ENCODE assay signal across 2 cellular contexts in the genomic region with DNA sequence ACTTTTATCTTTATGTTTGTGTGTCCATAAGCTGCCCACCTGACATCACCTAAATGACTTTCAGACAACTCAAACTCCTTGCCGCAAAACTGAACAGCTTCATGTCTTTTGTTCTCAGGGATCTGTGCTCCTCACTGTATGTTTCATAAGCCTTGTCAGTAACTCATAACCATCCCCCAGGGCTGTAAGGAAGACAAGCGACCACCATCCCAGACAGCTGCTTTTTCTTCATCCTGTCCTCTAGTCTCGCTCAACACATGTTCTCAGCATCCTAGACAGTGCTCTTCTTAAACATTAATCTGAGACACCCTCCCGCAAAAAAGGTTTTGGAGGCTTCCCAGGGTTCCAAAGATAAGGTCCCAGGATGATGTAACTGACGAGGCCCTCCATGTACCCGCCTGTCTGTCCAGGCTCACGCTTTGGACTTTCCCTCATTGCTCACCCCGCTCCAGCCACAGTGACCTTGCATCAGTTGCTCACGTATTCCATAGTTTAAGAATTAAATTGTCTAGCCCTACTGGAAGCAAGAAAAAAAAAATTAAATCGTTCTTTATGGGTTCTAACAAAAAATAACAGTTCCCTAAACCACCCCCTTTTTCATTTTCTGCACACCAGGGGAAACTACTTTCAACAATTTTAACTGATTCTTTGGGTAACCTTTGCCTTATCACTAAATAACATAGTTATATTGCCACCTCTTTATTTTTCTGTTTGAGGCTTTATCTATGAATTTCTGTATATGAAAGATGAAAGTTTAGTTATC.
TF ChIP-seq lines count a peak whose summit lies in the region.

No MANE protein-coding gene starts in this region.

TF ChIP-seq in HepG2, 621 proteins besides CTCF, POLR2A, EP300 and RAD21 (continues in another document):
- no peak for TF ChIP-seq MIER3 (CRISPR knock-in tag; IDR thresholded peaks at IDR 0.05; ENCODE audit: borderline replicate concordance)
- TF ChIP-seq JDP2 (CRISPR knock-in tag; IDR thresholded peaks at IDR 0.05; ENCODE audit: borderline replicate concordance) = no peak
- TF ChIP-seq ZNF572 (CRISPR knock-in tag; IDR thresholded peaks at IDR 0.05) = no peak
- no peak for TF ChIP-seq MIXL1 (CRISPR knock-in tag; IDR thresholded peaks at IDR 0.05)
- TF ChIP-seq SPEN (CRISPR knock-in tag; IDR thresholded peaks at IDR 0.05; ENCODE audit: low read depth) = no peak; the same call in 1 of the 2 replicates
- TF ChIP-seq, protein P1, sequence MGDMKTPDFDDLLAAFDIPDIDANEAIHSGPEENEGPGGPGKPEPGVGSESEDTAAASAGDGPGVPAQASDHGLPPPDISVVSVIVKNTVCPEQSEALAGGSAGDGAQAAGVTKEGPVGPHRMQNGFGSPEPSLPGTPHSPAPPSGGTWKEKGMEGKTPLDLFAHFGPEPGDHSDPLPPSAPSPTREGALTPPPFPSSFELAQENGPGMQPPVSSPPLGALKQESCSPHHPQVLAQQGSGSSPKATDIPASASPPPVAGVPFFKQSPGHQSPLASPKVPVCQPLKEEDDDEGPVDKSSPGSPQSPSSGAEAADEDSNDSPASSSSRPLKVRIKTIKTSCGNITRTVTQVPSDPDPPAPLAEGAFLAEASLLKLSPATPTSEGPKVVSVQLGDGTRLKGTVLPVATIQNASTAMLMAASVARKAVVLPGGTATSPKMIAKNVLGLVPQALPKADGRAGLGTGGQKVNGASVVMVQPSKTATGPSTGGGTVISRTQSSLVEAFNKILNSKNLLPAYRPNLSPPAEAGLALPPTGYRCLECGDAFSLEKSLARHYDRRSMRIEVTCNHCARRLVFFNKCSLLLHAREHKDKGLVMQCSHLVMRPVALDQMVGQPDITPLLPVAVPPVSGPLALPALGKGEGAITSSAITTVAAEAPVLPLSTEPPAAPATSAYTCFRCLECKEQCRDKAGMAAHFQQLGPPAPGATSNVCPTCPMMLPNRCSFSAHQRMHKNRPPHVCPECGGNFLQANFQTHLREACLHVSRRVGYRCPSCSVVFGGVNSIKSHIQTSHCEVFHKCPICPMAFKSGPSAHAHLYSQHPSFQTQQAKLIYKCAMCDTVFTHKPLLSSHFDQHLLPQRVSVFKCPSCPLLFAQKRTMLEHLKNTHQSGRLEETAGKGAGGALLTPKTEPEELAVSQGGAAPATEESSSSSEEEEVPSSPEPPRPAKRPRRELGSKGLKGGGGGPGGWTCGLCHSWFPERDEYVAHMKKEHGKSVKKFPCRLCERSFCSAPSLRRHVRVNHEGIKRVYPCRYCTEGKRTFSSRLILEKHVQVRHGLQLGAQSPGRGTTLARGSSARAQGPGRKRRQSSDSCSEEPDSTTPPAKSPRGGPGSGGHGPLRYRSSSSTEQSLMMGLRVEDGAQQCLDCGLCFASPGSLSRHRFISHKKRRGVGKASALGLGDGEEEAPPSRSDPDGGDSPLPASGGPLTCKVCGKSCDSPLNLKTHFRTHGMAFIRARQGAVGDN (CRISPR knock-in tag; IDR thresholded peaks at IDR 0.05) = no peak
- TF ChIP-seq EHMT2 (IDR thresholded peaks at IDR 0.05; ENCODE audit: borderline replicate concordance, low read depth, low read length) = no peak
- TF ChIP-seq IRX3 (CRISPR knock-in tag; IDR thresholded peaks at IDR 0.05; ENCODE audit: borderline replicate concordance, low read depth) = no peak
- peak; percentile 36; the same call in 1 of the 2 replicates for TF ChIP-seq SOX5 (CRISPR knock-in tag; IDR thresholded peaks at IDR 0.05; ENCODE audit: borderline replicate concordance)
- TF ChIP-seq ZNF83 (CRISPR knock-in tag; IDR thresholded peaks at IDR 0.05; ENCODE audit: borderline replicate concordance) = no peak
- TF ChIP-seq NR1H2 (CRISPR knock-in tag; IDR thresholded peaks at IDR 0.05; ENCODE audit: borderline replicate concordance, low read depth) = no peak
- no peak for TF ChIP-seq SNAPC2 (CRISPR knock-in tag; IDR thresholded peaks at IDR 0.05)
- TF ChIP-seq TBX3 (IDR thresholded peaks at IDR 0.05; ENCODE audit: borderline replicate concordance) = no peak
- no peak for TF ChIP-seq ZNF234 (CRISPR knock-in tag; conservative IDR thresholded peaks at IDR 0.05)
- TF ChIP-seq, protein P2, sequence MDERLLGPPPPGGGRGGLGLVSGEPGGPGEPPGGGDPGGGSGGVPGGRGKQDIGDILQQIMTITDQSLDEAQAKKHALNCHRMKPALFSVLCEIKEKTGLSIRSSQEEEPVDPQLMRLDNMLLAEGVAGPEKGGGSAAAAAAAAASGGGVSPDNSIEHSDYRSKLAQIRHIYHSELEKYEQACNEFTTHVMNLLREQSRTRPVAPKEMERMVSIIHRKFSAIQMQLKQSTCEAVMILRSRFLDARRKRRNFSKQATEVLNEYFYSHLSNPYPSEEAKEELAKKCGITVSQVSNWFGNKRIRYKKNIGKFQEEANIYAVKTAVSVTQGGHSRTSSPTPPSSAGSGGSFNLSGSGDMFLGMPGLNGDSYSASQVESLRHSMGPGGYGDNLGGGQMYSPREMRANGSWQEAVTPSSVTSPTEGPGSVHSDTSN (CRISPR knock-in tag; IDR thresholded peaks at IDR 0.05) = no peak
- TF ChIP-seq ZNF207 (IDR thresholded peaks at IDR 0.05; ENCODE audit: borderline replicate concordance) = no peak
- no peak for TF ChIP-seq ZSCAN22 (CRISPR knock-in tag; IDR thresholded peaks at IDR 0.05)
- TF ChIP-seq TSC22D2 (CRISPR knock-in tag; IDR thresholded peaks at IDR 0.05; ENCODE audit: borderline replicate concordance) = no peak
- TF ChIP-seq ELF1 (CRISPR knock-in tag; IDR thresholded peaks at IDR 0.05) = no peak
- TF ChIP-seq ZFP36 (IDR thresholded peaks at IDR 0.05; ENCODE audit: borderline replicate concordance, low read depth, low read length, partially characterized antibody) = no peak
- no peak for TF ChIP-seq ZNF781 (CRISPR knock-in tag; IDR thresholded peaks at IDR 0.05; ENCODE audit: borderline replicate concordance, not compliant biosample characterization)
- TF ChIP-seq ZNF101 (CRISPR knock-in tag; IDR thresholded peaks at IDR 0.05; ENCODE audit: borderline replicate concordance, low read depth) = no peak
- no peak for TF ChIP-seq KAT7 (CRISPR knock-in tag; IDR thresholded peaks at IDR 0.05; ENCODE audit: borderline replicate concordance)
- no peak for TF ChIP-seq ADNP (CRISPR knock-in tag; IDR thresholded peaks at IDR 0.05)
- no peak for TF ChIP-seq KAT2B (IDR thresholded peaks at IDR 0.05; ENCODE audit: borderline replicate concordance, low read depth, low read length)
- TF ChIP-seq, protein P3, sequence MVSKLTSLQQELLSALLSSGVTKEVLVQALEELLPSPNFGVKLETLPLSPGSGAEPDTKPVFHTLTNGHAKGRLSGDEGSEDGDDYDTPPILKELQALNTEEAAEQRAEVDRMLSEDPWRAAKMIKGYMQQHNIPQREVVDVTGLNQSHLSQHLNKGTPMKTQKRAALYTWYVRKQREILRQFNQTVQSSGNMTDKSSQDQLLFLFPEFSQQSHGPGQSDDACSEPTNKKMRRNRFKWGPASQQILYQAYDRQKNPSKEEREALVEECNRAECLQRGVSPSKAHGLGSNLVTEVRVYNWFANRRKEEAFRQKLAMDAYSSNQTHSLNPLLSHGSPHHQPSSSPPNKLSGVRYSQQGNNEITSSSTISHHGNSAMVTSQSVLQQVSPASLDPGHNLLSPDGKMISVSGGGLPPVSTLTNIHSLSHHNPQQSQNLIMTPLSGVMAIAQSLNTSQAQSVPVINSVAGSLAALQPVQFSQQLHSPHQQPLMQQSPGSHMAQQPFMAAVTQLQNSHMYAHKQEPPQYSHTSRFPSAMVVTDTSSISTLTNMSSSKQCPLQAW (CRISPR knock-in tag; IDR thresholded peaks at IDR 0.05) = peak; percentile 54; the same call in 1 of the 2 replicates
- TF ChIP-seq HNRNPUL1 (IDR thresholded peaks at IDR 0.05; ENCODE audit: low read depth, low read length) = no peak
- no peak for TF ChIP-seq ZNF121 (CRISPR knock-in tag; IDR thresholded peaks at IDR 0.05)
- no peak for TF ChIP-seq NR2F6 (IDR thresholded peaks at IDR 0.05)
- TF ChIP-seq NR2F6 (CRISPR knock-in tag; IDR thresholded peaks at IDR 0.05) = peak; percentile 39
- no peak for TF ChIP-seq ZSCAN31 (CRISPR knock-in tag; IDR thresholded peaks at IDR 0.05; ENCODE audit: low read depth)

TF ChIP-seq in GM23338, 12 proteins besides CTCF, POLR2A, EP300 and RAD21 (continued from another document):
- TF ChIP-seq EZH2 (IDR thresholded peaks at IDR 0.05; ENCODE audit: low read depth, unreplicated experiment) (no peak), STAT1 (IDR thresholded peaks at IDR 0.05; ENCODE audit: unreplicated experiment) (no peak), ZNF114 (CRISPR knock-in tag; IDR thresholded peaks at IDR 0.05) (no peak), NANOG (IDR thresholded peaks at IDR 0.05; ENCODE audit: borderline replicate concordance) (no peak), ZNF331 (CRISPR knock-in tag; IDR thresholded peaks at IDR 0.05; ENCODE audit: low read depth) (no peak), EZH2phosphoT487 (IDR thresholded peaks at IDR 0.05; ENCODE audit: unreplicated experiment) (no peak), CREB1 (CRISPR knock-in tag; IDR thresholded peaks at IDR 0.05; ENCODE audit: low read depth) (no peak)
- TF ChIP-seq, protein P4, sequence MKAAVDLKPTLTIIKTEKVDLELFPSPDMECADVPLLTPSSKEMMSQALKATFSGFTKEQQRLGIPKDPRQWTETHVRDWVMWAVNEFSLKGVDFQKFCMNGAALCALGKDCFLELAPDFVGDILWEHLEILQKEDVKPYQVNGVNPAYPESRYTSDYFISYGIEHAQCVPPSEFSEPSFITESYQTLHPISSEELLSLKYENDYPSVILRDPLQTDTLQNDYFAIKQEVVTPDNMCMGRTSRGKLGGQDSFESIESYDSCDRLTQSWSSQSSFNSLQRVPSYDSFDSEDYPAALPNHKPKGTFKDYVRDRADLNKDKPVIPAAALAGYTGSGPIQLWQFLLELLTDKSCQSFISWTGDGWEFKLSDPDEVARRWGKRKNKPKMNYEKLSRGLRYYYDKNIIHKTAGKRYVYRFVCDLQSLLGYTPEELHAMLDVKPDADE (IDR thresholded peaks at IDR 0.05) = no peak
- TF ChIP-seq, protein P5, sequence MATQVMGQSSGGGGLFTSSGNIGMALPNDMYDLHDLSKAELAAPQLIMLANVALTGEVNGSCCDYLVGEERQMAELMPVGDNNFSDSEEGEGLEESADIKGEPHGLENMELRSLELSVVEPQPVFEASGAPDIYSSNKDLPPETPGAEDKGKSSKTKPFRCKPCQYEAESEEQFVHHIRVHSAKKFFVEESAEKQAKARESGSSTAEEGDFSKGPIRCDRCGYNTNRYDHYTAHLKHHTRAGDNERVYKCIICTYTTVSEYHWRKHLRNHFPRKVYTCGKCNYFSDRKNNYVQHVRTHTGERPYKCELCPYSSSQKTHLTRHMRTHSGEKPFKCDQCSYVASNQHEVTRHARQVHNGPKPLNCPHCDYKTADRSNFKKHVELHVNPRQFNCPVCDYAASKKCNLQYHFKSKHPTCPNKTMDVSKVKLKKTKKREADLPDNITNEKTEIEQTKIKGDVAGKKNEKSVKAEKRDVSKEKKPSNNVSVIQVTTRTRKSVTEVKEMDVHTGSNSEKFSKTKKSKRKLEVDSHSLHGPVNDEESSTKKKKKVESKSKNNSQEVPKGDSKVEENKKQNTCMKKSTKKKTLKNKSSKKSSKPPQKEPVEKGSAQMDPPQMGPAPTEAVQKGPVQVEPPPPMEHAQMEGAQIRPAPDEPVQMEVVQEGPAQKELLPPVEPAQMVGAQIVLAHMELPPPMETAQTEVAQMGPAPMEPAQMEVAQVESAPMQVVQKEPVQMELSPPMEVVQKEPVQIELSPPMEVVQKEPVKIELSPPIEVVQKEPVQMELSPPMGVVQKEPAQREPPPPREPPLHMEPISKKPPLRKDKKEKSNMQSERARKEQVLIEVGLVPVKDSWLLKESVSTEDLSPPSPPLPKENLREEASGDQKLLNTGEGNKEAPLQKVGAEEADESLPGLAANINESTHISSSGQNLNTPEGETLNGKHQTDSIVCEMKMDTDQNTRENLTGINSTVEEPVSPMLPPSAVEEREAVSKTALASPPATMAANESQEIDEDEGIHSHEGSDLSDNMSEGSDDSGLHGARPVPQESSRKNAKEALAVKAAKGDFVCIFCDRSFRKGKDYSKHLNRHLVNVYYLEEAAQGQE (IDR thresholded peaks at IDR 0.05; ENCODE audit: unreplicated experiment) = no peak
- TF ChIP-seq, protein P6, sequence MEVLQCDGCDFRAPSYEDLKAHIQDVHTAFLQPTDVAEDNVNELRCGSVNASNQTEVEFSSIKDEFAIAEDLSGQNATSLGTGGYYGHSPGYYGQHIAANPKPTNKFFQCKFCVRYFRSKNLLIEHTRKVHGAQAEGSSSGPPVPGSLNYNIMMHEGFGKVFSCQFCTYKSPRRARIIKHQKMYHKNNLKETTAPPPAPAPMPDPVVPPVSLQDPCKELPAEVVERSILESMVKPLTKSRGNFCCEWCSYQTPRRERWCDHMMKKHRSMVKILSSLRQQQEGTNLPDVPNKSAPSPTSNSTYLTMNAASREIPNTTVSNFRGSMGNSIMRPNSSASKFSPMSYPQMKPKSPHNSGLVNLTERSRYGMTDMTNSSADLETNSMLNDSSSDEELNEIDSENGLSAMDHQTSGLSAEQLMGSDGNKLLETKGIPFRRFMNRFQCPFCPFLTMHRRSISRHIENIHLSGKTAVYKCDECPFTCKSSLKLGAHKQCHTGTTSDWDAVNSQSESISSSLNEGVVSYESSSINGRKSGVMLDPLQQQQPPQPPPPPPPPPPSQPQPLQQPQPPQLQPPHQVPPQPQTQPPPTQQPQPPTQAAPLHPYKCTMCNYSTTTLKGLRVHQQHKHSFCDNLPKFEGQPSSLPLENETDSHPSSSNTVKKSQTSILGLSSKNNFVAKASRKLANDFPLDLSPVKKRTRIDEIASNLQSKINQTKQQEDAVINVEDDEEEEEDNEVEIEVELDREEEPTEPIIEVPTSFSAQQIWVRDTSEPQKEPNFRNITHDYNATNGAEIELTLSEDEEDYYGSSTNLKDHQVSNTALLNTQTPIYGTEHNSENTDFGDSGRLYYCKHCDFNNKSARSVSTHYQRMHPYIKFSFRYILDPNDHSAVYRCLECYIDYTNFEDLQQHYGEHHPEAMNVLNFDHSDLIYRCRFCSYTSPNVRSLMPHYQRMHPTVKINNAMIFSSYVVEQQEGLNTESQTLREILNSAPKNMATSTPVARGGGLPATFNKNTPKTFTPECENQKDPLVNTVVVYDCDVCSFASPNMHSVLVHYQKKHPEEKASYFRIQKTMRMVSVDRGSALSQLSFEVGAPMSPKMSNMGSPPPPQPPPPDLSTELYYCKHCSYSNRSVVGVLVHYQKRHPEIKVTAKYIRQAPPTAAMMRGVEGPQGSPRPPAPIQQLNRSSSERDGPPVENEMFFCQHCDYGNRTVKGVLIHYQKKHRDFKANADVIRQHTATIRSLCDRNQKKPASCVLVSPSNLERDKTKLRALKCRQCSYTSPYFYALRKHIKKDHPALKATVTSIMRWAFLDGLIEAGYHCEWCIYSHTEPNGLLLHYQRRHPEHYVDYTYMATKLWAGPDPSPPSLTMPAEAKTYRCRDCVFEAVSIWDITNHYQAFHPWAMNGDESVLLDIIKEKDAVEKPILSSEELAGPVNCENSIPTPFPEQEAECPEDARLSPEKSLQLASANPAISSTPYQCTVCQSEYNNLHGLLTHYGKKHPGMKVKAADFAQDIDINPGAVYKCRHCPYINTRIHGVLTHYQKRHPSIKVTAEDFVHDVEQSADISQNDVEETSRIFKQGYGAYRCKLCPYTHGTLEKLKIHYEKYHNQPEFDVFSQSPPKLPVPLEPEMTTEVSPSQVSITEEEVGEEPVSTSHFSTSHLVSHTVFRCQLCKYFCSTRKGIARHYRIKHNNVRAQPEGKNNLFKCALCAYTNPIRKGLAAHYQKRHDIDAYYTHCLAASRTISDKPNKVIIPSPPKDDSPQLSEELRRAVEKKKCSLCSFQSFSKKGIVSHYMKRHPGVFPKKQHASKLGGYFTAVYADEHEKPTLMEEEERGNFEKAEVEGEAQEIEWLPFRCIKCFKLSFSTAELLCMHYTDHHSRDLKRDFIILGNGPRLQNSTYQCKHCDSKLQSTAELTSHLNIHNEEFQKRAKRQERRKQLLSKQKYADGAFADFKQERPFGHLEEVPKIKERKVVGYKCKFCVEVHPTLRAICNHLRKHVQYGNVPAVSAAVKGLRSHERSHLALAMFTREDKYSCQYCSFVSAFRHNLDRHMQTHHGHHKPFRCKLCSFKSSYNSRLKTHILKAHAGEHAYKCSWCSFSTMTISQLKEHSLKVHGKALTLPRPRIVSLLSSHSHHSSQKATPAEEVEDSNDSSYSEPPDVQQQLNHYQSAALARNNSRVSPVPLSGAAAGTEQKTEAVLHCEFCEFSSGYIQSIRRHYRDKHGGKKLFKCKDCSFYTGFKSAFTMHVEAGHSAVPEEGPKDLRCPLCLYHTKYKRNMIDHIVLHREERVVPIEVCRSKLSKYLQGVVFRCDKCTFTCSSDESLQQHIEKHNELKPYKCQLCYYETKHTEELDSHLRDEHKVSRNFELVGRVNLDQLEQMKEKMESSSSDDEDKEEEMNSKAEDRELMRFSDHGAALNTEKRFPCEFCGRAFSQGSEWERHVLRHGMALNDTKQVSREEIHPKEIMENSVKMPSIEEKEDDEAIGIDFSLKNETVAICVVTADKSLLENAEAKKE (CRISPR knock-in tag; IDR thresholded peaks at IDR 0.05) = no peak
